1 cellular context compared by ENCODE assay signal in the genomic region with DNA sequence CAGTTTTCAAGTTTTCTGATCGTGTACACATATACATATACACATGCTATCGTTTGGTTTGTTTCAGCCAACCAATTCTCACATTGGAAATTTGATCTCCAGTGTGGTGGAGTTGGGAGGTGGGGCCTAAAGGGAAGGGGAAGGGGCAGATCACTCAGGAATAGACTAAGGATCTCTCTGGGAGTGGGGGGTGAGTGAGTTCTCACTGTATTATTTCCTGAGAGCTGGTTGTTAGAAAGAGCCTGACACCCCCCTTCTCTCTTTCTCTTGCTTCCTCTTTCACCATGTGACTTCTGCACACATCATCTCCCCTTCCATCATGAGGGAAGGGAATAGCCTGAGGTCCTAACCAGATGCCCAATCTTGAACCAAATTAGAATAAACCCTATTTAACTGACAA.
TF ChIP-seq lines count a peak whose summit lies in the region.

No MANE protein-coding gene starts in this region.

TF ChIP-seq in WTC11, 78 proteins besides CTCF, POLR2A, EP300 and RAD21 (continued from another document):
- TF ChIP-seq, protein P1, sequence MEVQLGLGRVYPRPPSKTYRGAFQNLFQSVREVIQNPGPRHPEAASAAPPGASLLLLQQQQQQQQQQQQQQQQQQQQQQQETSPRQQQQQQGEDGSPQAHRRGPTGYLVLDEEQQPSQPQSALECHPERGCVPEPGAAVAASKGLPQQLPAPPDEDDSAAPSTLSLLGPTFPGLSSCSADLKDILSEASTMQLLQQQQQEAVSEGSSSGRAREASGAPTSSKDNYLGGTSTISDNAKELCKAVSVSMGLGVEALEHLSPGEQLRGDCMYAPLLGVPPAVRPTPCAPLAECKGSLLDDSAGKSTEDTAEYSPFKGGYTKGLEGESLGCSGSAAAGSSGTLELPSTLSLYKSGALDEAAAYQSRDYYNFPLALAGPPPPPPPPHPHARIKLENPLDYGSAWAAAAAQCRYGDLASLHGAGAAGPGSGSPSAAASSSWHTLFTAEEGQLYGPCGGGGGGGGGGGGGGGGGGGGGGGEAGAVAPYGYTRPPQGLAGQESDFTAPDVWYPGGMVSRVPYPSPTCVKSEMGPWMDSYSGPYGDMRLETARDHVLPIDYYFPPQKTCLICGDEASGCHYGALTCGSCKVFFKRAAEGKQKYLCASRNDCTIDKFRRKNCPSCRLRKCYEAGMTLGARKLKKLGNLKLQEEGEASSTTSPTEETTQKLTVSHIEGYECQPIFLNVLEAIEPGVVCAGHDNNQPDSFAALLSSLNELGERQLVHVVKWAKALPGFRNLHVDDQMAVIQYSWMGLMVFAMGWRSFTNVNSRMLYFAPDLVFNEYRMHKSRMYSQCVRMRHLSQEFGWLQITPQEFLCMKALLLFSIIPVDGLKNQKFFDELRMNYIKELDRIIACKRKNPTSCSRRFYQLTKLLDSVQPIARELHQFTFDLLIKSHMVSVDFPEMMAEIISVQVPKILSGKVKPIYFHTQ (CRISPR knock-in tag; IDR thresholded peaks at IDR 0.05) = no peak
- TF ChIP-seq OVOL2 (CRISPR knock-in tag; IDR thresholded peaks at IDR 0.05; ENCODE audit: borderline replicate concordance) = no peak
- TF ChIP-seq, protein P2, sequence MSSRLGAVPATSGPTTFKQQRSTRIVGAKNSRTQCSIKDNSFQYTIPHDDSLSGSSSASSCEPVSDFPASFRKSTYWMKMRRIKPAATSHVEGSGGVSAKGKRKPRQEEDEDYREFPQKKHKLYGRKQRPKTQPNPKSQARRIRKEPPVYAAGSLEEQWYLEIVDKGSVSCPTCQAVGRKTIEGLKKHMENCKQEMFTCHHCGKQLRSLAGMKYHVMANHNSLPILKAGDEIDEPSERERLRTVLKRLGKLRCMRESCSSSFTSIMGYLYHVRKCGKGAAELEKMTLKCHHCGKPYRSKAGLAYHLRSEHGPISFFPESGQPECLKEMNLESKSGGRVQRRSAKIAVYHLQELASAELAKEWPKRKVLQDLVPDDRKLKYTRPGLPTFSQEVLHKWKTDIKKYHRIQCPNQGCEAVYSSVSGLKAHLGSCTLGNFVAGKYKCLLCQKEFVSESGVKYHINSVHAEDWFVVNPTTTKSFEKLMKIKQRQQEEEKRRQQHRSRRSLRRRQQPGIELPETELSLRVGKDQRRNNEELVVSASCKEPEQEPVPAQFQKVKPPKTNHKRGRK (CRISPR knock-in tag; IDR thresholded peaks at IDR 0.05; ENCODE audit: borderline replicate concordance) = no peak
TF ChIP-seq in WTC11: peak in this region for 0.
